ENCODE assay signal across 18 cellular contexts in genomic region chr1:206963119-206963712, GRCh38. TPM values are rescaled to one million over a fixed set of nuclear protein-coding genes. Genes with fewer than 3 reads are reported as not detected.
A peak's percentile ranks its signal among the peaks of the same experiment; 100 is the strongest.
DNase-seq lines count a peak whose midpoint lies in the region; ATAC-seq and TF ChIP-seq lines count a peak whose summit lies in the region.
"Had no signal": no experiment of that assay in that cellular context is flagged by ENCODE, and none has a peak within 500 bp of the region (broad histone marks: within the 10 kb centered on the region; RNA-seq: fewer than 3 reads in every experiment).

No MANE protein-coding gene starts in this region.

- no peaks in the 10 kb centered on the region for H3K79me2 ChIP-seq in mammary epithelial cell (ENCODE audit: insufficient read depth, low read length)

- BruUV-seq in mammary epithelial cell (replicated peaks; lab: Mats Ljungman, UMichigan) (no TSS peak), MCF 10A (replicated peaks; lab: Mats Ljungman, UMichigan) (no TSS peak)

- no peak overlapping the region for H3K27ac ChIP-seq in mammary epithelial cell (ENCODE audit: insufficient read depth, low read depth, low read length)
- H3K27ac ChIP-seq: A549, SJSA1 had no signal

- H4K20me1 ChIP-seq in mammary epithelial cell (ENCODE audit: insufficient read depth, low read length): no peaks in the 10 kb centered on the region

- no peaks in the 10 kb centered on the region for H3K36me3 ChIP-seq in mammary epithelial cell (ENCODE audit: insufficient read depth, low read length)
- H3K36me3 ChIP-seq: SJSA1 had no signal

- no peak overlapping the region for H3K4me3 ChIP-seq in mammary epithelial cell (replicated peaks in 1 of 3; ENCODE audit: insufficient read depth in 1 of 3, low read depth in 2 of 3, low read length in 3 of 3)
- H3K4me3 ChIP-seq: A549, SJSA1 had no signal

- dilution Hi-C loops in mammary epithelial cell (cut with HindIII; ENCODE audit: low sequenced_read_pairs): loop anchor here (5.0 kb wide), 1 partner anchor 471 kb away; no protein-coding TSS in a partner anchor

- intact Hi-C loops in mammary epithelial cell (cut with micrococcal nuclease): no loop called here
- intact Hi-C loops in MCF 10A (cut with micrococcal nuclease): no loop called here
- intact Hi-C loops in left colon (cut with DNase I, micrococcal nuclease): no loop called here

- H3K9me3 Mint-ChIP-seq in MCF 10A (ENCODE audit: unreplicated experiment): no peaks in the 10 kb centered on the region
- no peaks in the 10 kb centered on the region for H3K9me3 Mint-ChIP-seq in activated naive CD8-positive, alpha-beta T cell treated with anti-CD3 and anti-CD28 coated beads, Interleukin-2, amount 50 U/mL, for 24 hours
- H3K9me3 Mint-ChIP-seq: CD4-positive, alpha-beta T cell; IgD-negative memory B cell had no signal

- H3K4me1 Mint-ChIP-seq in MCF 10A (ENCODE audit: insufficient read depth, unreplicated experiment): peaks cover 27% of the 10 kb centered on the region
- H3K4me1 Mint-ChIP-seq in activated naive CD8-positive, alpha-beta T cell treated with anti-CD3 and anti-CD28 coated beads, Interleukin-2, amount 50 U/mL, for 24 hours: peaks cover 30% of the 10 kb centered on the region

- TF ChIP-seq CTCF in mammary epithelial cell (conservative IDR thresholded peaks at IDR 0.05 in 1 of 2, IDR thresholded peaks at IDR 0.05 in 1 of 2; ENCODE audit: extremely low read depth in 1 of 2, insufficient read depth in 1 of 2, low read depth in 1 of 2, low read length in 2 of 2): no peak
- TF ChIP-seq CTCF in MCF 10A (IDR thresholded peaks at IDR 0.05; ENCODE audit: unreplicated experiment): no peak

- in situ Hi-C loops in mammary epithelial cell (cut with MboI; ENCODE audit: low sequenced_read_pairs in 2 of 2): loop anchor here in 1 of 2 donors (25.0 kb wide), 1 partner anchor 351 kb away; the partner anchor contains the start of gene EIF2D

- CTCF ChIA-PET in mammary epithelial cell (lab: Charles Lee; ENCODE audit: low non-redundant PET) (no interaction called here), MCF 10A (lab: Yijun Ruan, JAX) (interaction anchor here (0.6 to 9.4 kb wide), 9 partner anchors 9 to 485 kb away, joined by 3 to 75 read pairs (median 6); partner anchors contain the start of gene FCAMR)

- H3K27ac Mint-ChIP-seq in MCF 10A (ENCODE audit: low read depth, unreplicated experiment): no peak overlapping the region
- H3K27ac Mint-ChIP-seq in activated naive CD8-positive, alpha-beta T cell treated with anti-CD3 and anti-CD28 coated beads, Interleukin-2, amount 50 U/mL, for 24 hours: no peak overlapping the region
- H3K27ac Mint-ChIP-seq: CD4-positive, alpha-beta T cell; IgD-negative memory B cell had no signal

- no peak overlapping the region for H3K4me2 ChIP-seq in mammary epithelial cell (ENCODE audit: insufficient read depth, low read depth, low read length)
- H3K4me2 ChIP-seq: A549 had no signal

- no peaks in the 10 kb centered on the region for H3K27me3 Mint-ChIP-seq in MCF 10A (ENCODE audit: insufficient read depth, unreplicated experiment)
- H3K27me3 Mint-ChIP-seq in activated naive CD8-positive, alpha-beta T cell treated with anti-CD3 and anti-CD28 coated beads, Interleukin-2, amount 50 U/mL, for 24 hours: peaks cover 3% of the 10 kb centered on the region
- H3K27me3 Mint-ChIP-seq: CD4-positive, alpha-beta T cell; IgD-negative memory B cell had no signal

- peak; percentile 47 for ATAC-seq in activated naive CD8-positive, alpha-beta T cell treated with anti-CD3 and anti-CD28 coated beads, Interleukin-2, amount 50 U/mL, for 24 hours
- ATAC-seq in left colon: peak; percentile 62
- ATAC-seq: A549 had no signal

- no peak overlapping the region for H3K4me3 Mint-ChIP-seq in MCF 10A (ENCODE audit: unreplicated experiment)
- H3K4me3 Mint-ChIP-seq in activated naive CD8-positive, alpha-beta T cell treated with anti-CD3 and anti-CD28 coated beads, Interleukin-2, amount 50 U/mL, for 24 hours: no peak overlapping the region
- H3K4me3 Mint-ChIP-seq: CD4-positive, alpha-beta T cell; IgD-negative memory B cell had no signal

- WGBS in mammary epithelial cell (ENCODE audit: low coverage, missing lambda C conversion rate): 80% methylated on average over 5 of the region's 5 CpGs

- H3K9ac ChIP-seq in mammary epithelial cell (ENCODE audit: insufficient read depth, low read length): no peak overlapping the region

- H3K4me1 ChIP-seq in mammary epithelial cell (ENCODE audit: insufficient read depth, low read length): peaks cover 13% of the 10 kb centered on the region
- H3K4me1 ChIP-seq: A549, SJSA1 had no signal

- H3K27me3 ChIP-seq in mammary epithelial cell (ENCODE audit: insufficient read depth, low read length): no peaks in the 10 kb centered on the region
- H3K27me3 ChIP-seq: SJSA1 had no signal

- no peak overlapping the region for H2AFZ ChIP-seq in mammary epithelial cell (ENCODE audit: low read depth, low read length)

- POLR2A ChIA-PET in MCF 10A (lab: Yijun Ruan, JAX): interaction anchor here (0.7 to 3.7 kb wide), 6 partner anchors 9 to 352 kb away, joined by 3 to 29 read pairs (median 4); partner anchors contain the start of genes C1orf116, DYRK3 and FCAMR

- H3K36me3 Mint-ChIP-seq in MCF 10A (ENCODE audit: insufficient read depth, unreplicated experiment): no peaks in the 10 kb centered on the region
- H3K36me3 Mint-ChIP-seq in activated naive CD8-positive, alpha-beta T cell treated with anti-CD3 and anti-CD28 coated beads, Interleukin-2, amount 50 U/mL, for 24 hours (ENCODE audit: low read depth): no peaks in the 10 kb centered on the region
- H3K36me3 Mint-ChIP-seq: IgD-negative memory B cell had no signal

- H3K9me3 ChIP-seq in mammary epithelial cell (replicated peaks; ENCODE audit: insufficient read depth, low read length): no peaks in the 10 kb centered on the region
- H3K9me3 ChIP-seq: A549, SJSA1 had no signal

- DNase-seq in mammary epithelial cell: peak; percentile 11
- no peak for DNase-seq in MCF 10A (ENCODE audit: unreplicated experiment)
- no peak for DNase-seq in activated naive CD8-positive, alpha-beta T cell treated with anti-CD3 and anti-CD28 coated beads, Interleukin-2, amount 50 U/mL, for 24 hours
- DNase-seq in left colon: peak in 1 of 2 donors; percentile 28
- no peak for DNase-seq in NCI-H2227 (lab: John Stamatoyannopoulos, UW; ENCODE audit: unreplicated experiment)
- no peak for DNase-seq in effector CD4-positive, alpha-beta T cell
- DNase-seq in islet precursor cell: no peak
- DNase-seq: CD4-positive, alpha-beta T cell; DMS79; GF-D8; NCI-H1048; NCI-H226; NCI-H526 treated with DMSO at 0.1 percent for 48 hours had no signal

RNA-seq across cellular contexts. Expression of gene FCAMR, which starts 7.0 kb away (rescaled TPM):
- total RNA-seq in mammary epithelial cell (not detected), MCF 10A (2022) (not detected in 2 replicates), left colon (1 to 10 TPM in 1 of 2 donors, under 1 TPM in 1; 0.53 to 1.0 TPM)
- polyA plus RNA-seq in mammary epithelial cell: not detected
- not detected for polyA minus RNA-seq in mammary epithelial cell
- total RNA-seq: CD4-positive, alpha-beta T cell; H4; LHCN-M2; SJSA1 had no signal
- polyA plus RNA-seq: A549, IgD-negative memory B cell had no signal

RNA-seq across cellular contexts. Expression of gene PIGR, which starts 16.9 kb away (rescaled TPM):
- total RNA-seq in mammary epithelial cell (10 to 100 TPM in 1 of 2 donors, not detected in 1; 10.7 TPM), MCF 10A (2022) (not detected in 2 replicates), left colon (over 10,000 TPM; 10,148 to 12,746 TPM)
- 0.03 TPM for polyA plus RNA-seq in mammary epithelial cell
- polyA minus RNA-seq in mammary epithelial cell: 1.4 TPM
- total RNA-seq: CD4-positive, alpha-beta T cell; H4; LHCN-M2; SJSA1 had no signal

RNA-seq across cellular contexts. Expression of gene FCMR, which starts 41.5 kb away (rescaled TPM):
- total RNA-seq in mammary epithelial cell: 1 to 10 TPM; 1.2 to 5.0 TPM
- 5.4 TPM for polyA plus RNA-seq in mammary epithelial cell
- polyA minus RNA-seq in mammary epithelial cell: not detected
- total RNA-seq in MCF 10A (2022): 10.1 and 18.0 TPM in 2 replicates
- 1 to 10 TPM; 1.6 to 4.8 TPM for total RNA-seq in left colon
- total RNA-seq: LHCN-M2 had no signal

Comparison
In these comparisons a context has a peak if more than half of its experiments do, and no peak if none do; other contexts are left out.
1. RNA of gene PIGR, which starts 16.9 kb away (total RNA-seq): 10,148 to 12,746 TPM in left colon; 10.7 TPM in mammary epithelial cell and not detected in MCF 10A; every median in the first group is over 100 times any median in the second.